Comparison of ENCODE assay signal across 1 cellular context in the genomic region with DNA sequence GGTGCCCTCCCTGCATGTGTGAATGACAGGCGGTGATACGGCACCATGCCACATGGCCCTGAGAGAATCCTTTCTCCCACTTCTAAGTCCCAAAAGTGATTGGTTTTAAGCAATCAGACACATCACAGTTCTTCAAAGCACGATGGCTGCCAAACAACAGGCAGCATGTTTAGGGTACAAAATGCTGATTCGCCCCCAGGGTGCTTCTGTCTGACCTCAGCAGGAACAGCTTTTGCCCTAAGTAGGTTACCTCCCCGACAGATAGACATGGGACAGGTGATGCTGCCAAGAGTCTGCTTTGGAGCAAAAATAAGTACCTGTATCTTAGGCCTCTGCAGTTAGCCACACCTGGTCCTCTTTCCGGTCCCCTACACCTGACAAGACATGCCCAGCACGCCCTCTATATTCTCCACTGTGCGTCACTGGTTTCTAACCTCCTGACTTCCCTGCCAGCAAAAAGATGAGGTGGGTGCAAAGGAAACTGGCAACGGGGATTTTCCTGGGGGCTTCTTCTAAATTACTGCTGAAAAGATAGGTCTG.
TF ChIP-seq lines count a peak whose summit lies in the region.

No MANE protein-coding gene starts in this region.

TF ChIP-seq in GM23338, 12 proteins besides CTCF, POLR2A, EP300 and RAD21 (continued from another document):
- TF ChIP-seq, protein P1, sequence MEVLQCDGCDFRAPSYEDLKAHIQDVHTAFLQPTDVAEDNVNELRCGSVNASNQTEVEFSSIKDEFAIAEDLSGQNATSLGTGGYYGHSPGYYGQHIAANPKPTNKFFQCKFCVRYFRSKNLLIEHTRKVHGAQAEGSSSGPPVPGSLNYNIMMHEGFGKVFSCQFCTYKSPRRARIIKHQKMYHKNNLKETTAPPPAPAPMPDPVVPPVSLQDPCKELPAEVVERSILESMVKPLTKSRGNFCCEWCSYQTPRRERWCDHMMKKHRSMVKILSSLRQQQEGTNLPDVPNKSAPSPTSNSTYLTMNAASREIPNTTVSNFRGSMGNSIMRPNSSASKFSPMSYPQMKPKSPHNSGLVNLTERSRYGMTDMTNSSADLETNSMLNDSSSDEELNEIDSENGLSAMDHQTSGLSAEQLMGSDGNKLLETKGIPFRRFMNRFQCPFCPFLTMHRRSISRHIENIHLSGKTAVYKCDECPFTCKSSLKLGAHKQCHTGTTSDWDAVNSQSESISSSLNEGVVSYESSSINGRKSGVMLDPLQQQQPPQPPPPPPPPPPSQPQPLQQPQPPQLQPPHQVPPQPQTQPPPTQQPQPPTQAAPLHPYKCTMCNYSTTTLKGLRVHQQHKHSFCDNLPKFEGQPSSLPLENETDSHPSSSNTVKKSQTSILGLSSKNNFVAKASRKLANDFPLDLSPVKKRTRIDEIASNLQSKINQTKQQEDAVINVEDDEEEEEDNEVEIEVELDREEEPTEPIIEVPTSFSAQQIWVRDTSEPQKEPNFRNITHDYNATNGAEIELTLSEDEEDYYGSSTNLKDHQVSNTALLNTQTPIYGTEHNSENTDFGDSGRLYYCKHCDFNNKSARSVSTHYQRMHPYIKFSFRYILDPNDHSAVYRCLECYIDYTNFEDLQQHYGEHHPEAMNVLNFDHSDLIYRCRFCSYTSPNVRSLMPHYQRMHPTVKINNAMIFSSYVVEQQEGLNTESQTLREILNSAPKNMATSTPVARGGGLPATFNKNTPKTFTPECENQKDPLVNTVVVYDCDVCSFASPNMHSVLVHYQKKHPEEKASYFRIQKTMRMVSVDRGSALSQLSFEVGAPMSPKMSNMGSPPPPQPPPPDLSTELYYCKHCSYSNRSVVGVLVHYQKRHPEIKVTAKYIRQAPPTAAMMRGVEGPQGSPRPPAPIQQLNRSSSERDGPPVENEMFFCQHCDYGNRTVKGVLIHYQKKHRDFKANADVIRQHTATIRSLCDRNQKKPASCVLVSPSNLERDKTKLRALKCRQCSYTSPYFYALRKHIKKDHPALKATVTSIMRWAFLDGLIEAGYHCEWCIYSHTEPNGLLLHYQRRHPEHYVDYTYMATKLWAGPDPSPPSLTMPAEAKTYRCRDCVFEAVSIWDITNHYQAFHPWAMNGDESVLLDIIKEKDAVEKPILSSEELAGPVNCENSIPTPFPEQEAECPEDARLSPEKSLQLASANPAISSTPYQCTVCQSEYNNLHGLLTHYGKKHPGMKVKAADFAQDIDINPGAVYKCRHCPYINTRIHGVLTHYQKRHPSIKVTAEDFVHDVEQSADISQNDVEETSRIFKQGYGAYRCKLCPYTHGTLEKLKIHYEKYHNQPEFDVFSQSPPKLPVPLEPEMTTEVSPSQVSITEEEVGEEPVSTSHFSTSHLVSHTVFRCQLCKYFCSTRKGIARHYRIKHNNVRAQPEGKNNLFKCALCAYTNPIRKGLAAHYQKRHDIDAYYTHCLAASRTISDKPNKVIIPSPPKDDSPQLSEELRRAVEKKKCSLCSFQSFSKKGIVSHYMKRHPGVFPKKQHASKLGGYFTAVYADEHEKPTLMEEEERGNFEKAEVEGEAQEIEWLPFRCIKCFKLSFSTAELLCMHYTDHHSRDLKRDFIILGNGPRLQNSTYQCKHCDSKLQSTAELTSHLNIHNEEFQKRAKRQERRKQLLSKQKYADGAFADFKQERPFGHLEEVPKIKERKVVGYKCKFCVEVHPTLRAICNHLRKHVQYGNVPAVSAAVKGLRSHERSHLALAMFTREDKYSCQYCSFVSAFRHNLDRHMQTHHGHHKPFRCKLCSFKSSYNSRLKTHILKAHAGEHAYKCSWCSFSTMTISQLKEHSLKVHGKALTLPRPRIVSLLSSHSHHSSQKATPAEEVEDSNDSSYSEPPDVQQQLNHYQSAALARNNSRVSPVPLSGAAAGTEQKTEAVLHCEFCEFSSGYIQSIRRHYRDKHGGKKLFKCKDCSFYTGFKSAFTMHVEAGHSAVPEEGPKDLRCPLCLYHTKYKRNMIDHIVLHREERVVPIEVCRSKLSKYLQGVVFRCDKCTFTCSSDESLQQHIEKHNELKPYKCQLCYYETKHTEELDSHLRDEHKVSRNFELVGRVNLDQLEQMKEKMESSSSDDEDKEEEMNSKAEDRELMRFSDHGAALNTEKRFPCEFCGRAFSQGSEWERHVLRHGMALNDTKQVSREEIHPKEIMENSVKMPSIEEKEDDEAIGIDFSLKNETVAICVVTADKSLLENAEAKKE (CRISPR knock-in tag; IDR thresholded peaks at IDR 0.05): no peak
- TF ChIP-seq ZNF331 (CRISPR knock-in tag; IDR thresholded peaks at IDR 0.05; ENCODE audit: low read depth) (no peak), NANOG (IDR thresholded peaks at IDR 0.05; ENCODE audit: borderline replicate concordance) (no peak), POLR2AphosphoS5 (IDR thresholded peaks at IDR 0.05; ENCODE audit: low read depth) (no peak), ZNF114 (CRISPR knock-in tag; IDR thresholded peaks at IDR 0.05) (no peak)
- TF ChIP-seq, protein P2, sequence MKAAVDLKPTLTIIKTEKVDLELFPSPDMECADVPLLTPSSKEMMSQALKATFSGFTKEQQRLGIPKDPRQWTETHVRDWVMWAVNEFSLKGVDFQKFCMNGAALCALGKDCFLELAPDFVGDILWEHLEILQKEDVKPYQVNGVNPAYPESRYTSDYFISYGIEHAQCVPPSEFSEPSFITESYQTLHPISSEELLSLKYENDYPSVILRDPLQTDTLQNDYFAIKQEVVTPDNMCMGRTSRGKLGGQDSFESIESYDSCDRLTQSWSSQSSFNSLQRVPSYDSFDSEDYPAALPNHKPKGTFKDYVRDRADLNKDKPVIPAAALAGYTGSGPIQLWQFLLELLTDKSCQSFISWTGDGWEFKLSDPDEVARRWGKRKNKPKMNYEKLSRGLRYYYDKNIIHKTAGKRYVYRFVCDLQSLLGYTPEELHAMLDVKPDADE (IDR thresholded peaks at IDR 0.05): no peak
- TF ChIP-seq, protein P3, sequence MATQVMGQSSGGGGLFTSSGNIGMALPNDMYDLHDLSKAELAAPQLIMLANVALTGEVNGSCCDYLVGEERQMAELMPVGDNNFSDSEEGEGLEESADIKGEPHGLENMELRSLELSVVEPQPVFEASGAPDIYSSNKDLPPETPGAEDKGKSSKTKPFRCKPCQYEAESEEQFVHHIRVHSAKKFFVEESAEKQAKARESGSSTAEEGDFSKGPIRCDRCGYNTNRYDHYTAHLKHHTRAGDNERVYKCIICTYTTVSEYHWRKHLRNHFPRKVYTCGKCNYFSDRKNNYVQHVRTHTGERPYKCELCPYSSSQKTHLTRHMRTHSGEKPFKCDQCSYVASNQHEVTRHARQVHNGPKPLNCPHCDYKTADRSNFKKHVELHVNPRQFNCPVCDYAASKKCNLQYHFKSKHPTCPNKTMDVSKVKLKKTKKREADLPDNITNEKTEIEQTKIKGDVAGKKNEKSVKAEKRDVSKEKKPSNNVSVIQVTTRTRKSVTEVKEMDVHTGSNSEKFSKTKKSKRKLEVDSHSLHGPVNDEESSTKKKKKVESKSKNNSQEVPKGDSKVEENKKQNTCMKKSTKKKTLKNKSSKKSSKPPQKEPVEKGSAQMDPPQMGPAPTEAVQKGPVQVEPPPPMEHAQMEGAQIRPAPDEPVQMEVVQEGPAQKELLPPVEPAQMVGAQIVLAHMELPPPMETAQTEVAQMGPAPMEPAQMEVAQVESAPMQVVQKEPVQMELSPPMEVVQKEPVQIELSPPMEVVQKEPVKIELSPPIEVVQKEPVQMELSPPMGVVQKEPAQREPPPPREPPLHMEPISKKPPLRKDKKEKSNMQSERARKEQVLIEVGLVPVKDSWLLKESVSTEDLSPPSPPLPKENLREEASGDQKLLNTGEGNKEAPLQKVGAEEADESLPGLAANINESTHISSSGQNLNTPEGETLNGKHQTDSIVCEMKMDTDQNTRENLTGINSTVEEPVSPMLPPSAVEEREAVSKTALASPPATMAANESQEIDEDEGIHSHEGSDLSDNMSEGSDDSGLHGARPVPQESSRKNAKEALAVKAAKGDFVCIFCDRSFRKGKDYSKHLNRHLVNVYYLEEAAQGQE (IDR thresholded peaks at IDR 0.05; ENCODE audit: unreplicated experiment): no peak
